ENCODE assay signal across 8 cellular contexts in genomic region chr17:34998205-34998604, GRCh38. TPM values are rescaled to one million over a fixed set of nuclear protein-coding genes. Genes with fewer than 3 reads are reported as not detected.
DNase-seq lines count a peak whose midpoint lies in the region; ATAC-seq and TF ChIP-seq lines count a peak whose summit lies in the region.

No MANE protein-coding gene starts in this region.

- no peaks in the 10 kb centered on the region for H3K27me3 ChIP-seq in tibial nerve

- H3K27ac Mint-ChIP-seq in activated naive CD4-positive, alpha-beta T cell treated with anti-CD3 and anti-CD28 coated beads, Interleukin-2, amount 10 ng/mL, durations not matched to agents 7 days and 5 days, result peak overlapping the region; percentile 33

- peak; percentile 42 to 79 (median 74) for TF ChIP-seq CTCF in tibial nerve (IDR thresholded peaks at IDR 0.05)

- peak overlapping the region in 2 of 4 donors; percentile 55 to 68 for H3K27ac ChIP-seq in tibial nerve

- peaks cover 27% of the 10 kb centered on the region for H3K36me3 Mint-ChIP-seq in activated naive CD4-positive, alpha-beta T cell treated with anti-CD3 and anti-CD28 coated beads, Interleukin-2, amount 10 ng/mL, durations not matched to agents 7 days and 5 days

- H3K27me3 Mint-ChIP-seq in activated naive CD4-positive, alpha-beta T cell treated with anti-CD3 and anti-CD28 coated beads, Interleukin-2, amount 10 ng/mL, durations not matched to agents 7 days and 5 days, result no peaks in the 10 kb centered on the region

- CTCF ChIA-PET in activated naive CD4-positive, alpha-beta T cell treated with anti-CD3 and anti-CD28 coated beads, Interleukin-2, amount 10 ng/mL, durations not matched to agents 7 days and 5 days (lab: Charles Lee), result interaction anchor here (1.4 to 8.4 kb wide), 8 partner anchors 12 to 120 kb away, joined by 3 to 114 read pairs (median 6); partner anchors contain the start of genes FNDC8, RAD51D and RFFL

- no peak overlapping the region for H3K4me3 Mint-ChIP-seq in activated naive CD4-positive, alpha-beta T cell treated with anti-CD3 and anti-CD28 coated beads, Interleukin-2, amount 10 ng/mL, durations not matched to agents 7 days and 5 days

- H3K4me1 Mint-ChIP-seq in activated naive CD4-positive, alpha-beta T cell treated with anti-CD3 and anti-CD28 coated beads, Interleukin-2, amount 10 ng/mL, durations not matched to agents 7 days and 5 days, result peaks cover 5% of the 10 kb centered on the region

- no peak for TF ChIP-seq POLR2A in tibial nerve (IDR thresholded peaks at IDR 0.05)

- no peaks in the 10 kb centered on the region for H3K9me3 Mint-ChIP-seq in activated naive CD4-positive, alpha-beta T cell treated with anti-CD3 and anti-CD28 coated beads, Interleukin-2, amount 10 ng/mL, durations not matched to agents 7 days and 5 days

- peaks cover 0 to 21% (median 11%) of the 10 kb centered on the region in 4 donors for H3K4me1 ChIP-seq in tibial nerve

- 58% methylated on average over 5 of the region's 5 CpGs for WGBS in tibial nerve, 2 donors

- no peak for TF ChIP-seq EP300 in tibial nerve (IDR thresholded peaks at IDR 0.05)

- H3K9me3 ChIP-seq in tibial nerve, result no peaks in the 10 kb centered on the region

- ATAC-seq in HG03354 (IDR thresholded peaks at IDR 0.05; ENCODE audit: poor library complexity, severe bottlenecking, unreplicated experiment), result peak; percentile 67
- ATAC-seq in GM21528 (IDR thresholded peaks at IDR 0.05; ENCODE audit: low FRiP score, unreplicated experiment), result no peak

- peaks cover 0 to 86% (median 0%) of the 10 kb centered on the region in 3 donors for H3K36me3 ChIP-seq in tibial nerve

- no peak overlapping the region for H3K4me3 ChIP-seq in tibial nerve

- DNase-seq in EH (ENCODE audit: low read depth) (peak; percentile 68), SK-N-DZ (ENCODE audit: low spot score) (peak; percentile 20), glomerular visceral epithelial cell (ENCODE audit: extremely low spot score) (peak; percentile 77), pons (ENCODE audit: low spot score) (peak; percentile 90), tibial nerve (ENCODE audit: low spot score in 2 of 2) (peak; percentile 28 to 58)
- peak; percentile 88 for DNase-seq in activated naive CD4-positive, alpha-beta T cell treated with anti-CD3 and anti-CD28 coated beads, Interleukin-2, amount 10 ng/mL, durations not matched to agents 7 days and 5 days

RNA-seq across cellular contexts. Expression of gene LIG3, which starts 17.9 kb away (rescaled TPM):
- 41.0 and 46.7 TPM in 2 replicates for polyA plus RNA-seq in SK-N-DZ (2014; cell fraction: cytosol; rRNA removed)
- 41.0 and 83.7 TPM in 2 replicates for polyA plus RNA-seq in SK-N-DZ (2014; cell fraction: nucleus; rRNA removed)
- 10 to 100 TPM; 15.3 to 42.6 (median 37.0) TPM for total RNA-seq in tibial nerve

RNA-seq across cellular contexts. Expression of gene ZNF830, which starts 36.9 kb away (rescaled TPM):
- polyA plus RNA-seq in SK-N-DZ (2014; cell fraction: cytosol; rRNA removed), result 12.1 and 12.8 TPM in 2 replicates
- polyA plus RNA-seq in SK-N-DZ (2014; cell fraction: nucleus; rRNA removed), result 7.5 and 8.8 TPM in 2 replicates
- 10 to 100 TPM in 1 of 4 donors, 1 to 10 TPM in 3; 5.1 to 14.7 (median 9.1) TPM for total RNA-seq in tibial nerve

RNA-seq across cellular contexts. Expression of gene CCT6B, which starts 36.9 kb away (rescaled TPM):
- 0.52 and 3.1 TPM in 2 replicates for polyA plus RNA-seq in SK-N-DZ (2014; cell fraction: cytosol; rRNA removed)
- 0.91 and 1.0 TPM in 2 replicates for polyA plus RNA-seq in SK-N-DZ (2014; cell fraction: nucleus; rRNA removed)
- 1 to 10 TPM in 3 of 4 donors, under 1 TPM in 1; 0.90 to 7.5 (median 3.1) TPM for total RNA-seq in tibial nerve

Comparison
In these comparisons a context has a peak if more than half of its experiments do, and no peak if none do; other contexts are left out.
1. DNase-seq: peak in every context shown above with its lines; median percentile 90 in pons; 88 in activated naive CD4-positive, alpha-beta T cell treated with anti-CD3 and anti-CD28 coated beads, Interleukin-2, amount 10 ng/mL, durations not matched to agents 7 days and 5 days; 77 in glomerular visceral epithelial cell; 68 in EH; 43 in tibial nerve; 20 in SK-N-DZ.